In genomic region chr5:110751902-110752762, GRCh38 we compare ENCODE assay signal across 8 cellular contexts. TPM values are rescaled to one million over a fixed set of nuclear protein-coding genes. Genes with fewer than 3 reads are reported as not detected.
DNase-seq lines count a peak whose midpoint lies in the region; ATAC-seq and TF ChIP-seq lines count a peak whose summit lies in the region.

No MANE protein-coding gene starts in this region.

- H3K9me3 ChIP-seq in DND-41 (ENCODE audit: insufficient read depth, low read length, severe bottlenecking): no peaks in the 10 kb centered on the region

- no peak overlapping the region for H3K9ac ChIP-seq in DND-41 (ENCODE audit: low read depth, low read length)

- H3K4me3 Mint-ChIP-seq in activated naive CD8-positive, alpha-beta T cell treated with anti-CD3 and anti-CD28 coated beads, Interleukin-2, amount 10 ng/mL, durations not matched to agents 7 days and 5 days: peak overlapping the region; percentile 52

- intact Hi-C loops in posterior vena cava (cut with DNase I): no loop called here

- H3K79me2 ChIP-seq in DND-41 (ENCODE audit: insufficient read depth, low read length): no peaks in the 10 kb centered on the region

- no peaks in the 10 kb centered on the region for H3K9me3 Mint-ChIP-seq in activated naive CD8-positive, alpha-beta T cell treated with anti-CD3 and anti-CD28 coated beads, Interleukin-2, amount 10 ng/mL, durations not matched to agents 7 days and 5 days

- no peaks in the 10 kb centered on the region for H4K20me1 ChIP-seq in DND-41 (ENCODE audit: insufficient read depth, low read length)

- H2AFZ ChIP-seq in DND-41 (ENCODE audit: low read depth, low read length): no peak overlapping the region

- H3K4me1 ChIP-seq in DND-41 (ENCODE audit: insufficient read depth, low read length): no peaks in the 10 kb centered on the region

- H3K4me2 ChIP-seq in DND-41 (ENCODE audit: insufficient read depth, low read length): no peak overlapping the region

- no peaks in the 10 kb centered on the region for H3K27me3 ChIP-seq in DND-41 (ENCODE audit: insufficient read depth, low read length, poor library complexity)

- peaks cover 34% of the 10 kb centered on the region for H3K4me1 Mint-ChIP-seq in activated naive CD8-positive, alpha-beta T cell treated with anti-CD3 and anti-CD28 coated beads, Interleukin-2, amount 10 ng/mL, durations not matched to agents 7 days and 5 days

- H3K27me3 Mint-ChIP-seq in activated naive CD8-positive, alpha-beta T cell treated with anti-CD3 and anti-CD28 coated beads, Interleukin-2, amount 10 ng/mL, durations not matched to agents 7 days and 5 days: no peaks in the 10 kb centered on the region

- peak; percentile 79 for ATAC-seq in DND-41 (ENCODE audit: insufficient read depth, low read depth)
- peak; percentile 97 for ATAC-seq in GM19395 (IDR thresholded peaks at IDR 0.05; ENCODE audit: unreplicated experiment)
- ATAC-seq in HG03159 (IDR thresholded peaks at IDR 0.05; ENCODE audit: unreplicated experiment): peak; percentile 97
- ATAC-seq in activated naive CD8-positive, alpha-beta T cell treated with anti-CD3 and anti-CD28 coated beads, Interleukin-2, amount 10 ng/mL, durations not matched to agents 7 days and 5 days (ENCODE audit: low read depth): peak; percentile 93

- DNase-seq in DND-41 (no peak), cerebellar cortex (ENCODE audit: low spot score) (no peak), MV-4-11 (lab: John Stamatoyannopoulos, UW) (no peak), NCI-H2029 (lab: John Stamatoyannopoulos, UW) (no peak), posterior vena cava (ENCODE audit: low spot score) (no peak)
- DNase-seq in activated naive CD8-positive, alpha-beta T cell treated with anti-CD3 and anti-CD28 coated beads, Interleukin-2, amount 10 ng/mL, durations not matched to agents 7 days and 5 days: no peak

- H3K36me3 Mint-ChIP-seq in activated naive CD8-positive, alpha-beta T cell treated with anti-CD3 and anti-CD28 coated beads, Interleukin-2, amount 10 ng/mL, durations not matched to agents 7 days and 5 days: peaks cover 34% of the 10 kb centered on the region

- no peak for TF ChIP-seq CTCF in DND-41 (IDR thresholded peaks at IDR 0.05; ENCODE audit: borderline replicate concordance, extremely low read depth, low read length, poor library complexity, severe bottlenecking)

- no peak overlapping the region for H3K4me3 ChIP-seq in DND-41 (ENCODE audit: low read depth in 1 of 2, low read length in 2 of 2)

- POLR2A ChIA-PET in activated naive CD8-positive, alpha-beta T cell treated with anti-CD3 and anti-CD28 coated beads, Interleukin-2, amount 10 ng/mL, durations not matched to agents 7 days and 5 days (lab: Charles Lee): interaction anchor here (1.1 to 1.5 kb wide), 2 partner anchors 13 kb away, joined by 6 to 11 read pairs; partner anchors contain the start of gene SLC25A46

- peak overlapping the region; percentile 72 for H3K27ac Mint-ChIP-seq in activated naive CD8-positive, alpha-beta T cell treated with anti-CD3 and anti-CD28 coated beads, Interleukin-2, amount 10 ng/mL, durations not matched to agents 7 days and 5 days

- H3K27ac ChIP-seq in DND-41 (ENCODE audit: low read length): no peak overlapping the region

- peaks cover 59% of the 10 kb centered on the region for H3K36me3 ChIP-seq in DND-41 (ENCODE audit: insufficient read depth, low read length)

RNA-seq across cellular contexts. Expression of gene SLC25A46, which starts 13.3 kb away (rescaled TPM):
- 10 to 100 TPM; 41.2 to 45.6 TPM for total RNA-seq in activated naive CD8-positive, alpha-beta T cell treated with anti-CD3 and anti-CD28 coated beads, Interleukin-2, amount 10 ng/mL, durations not matched to agents 7 days and 5 days
- total RNA-seq in posterior vena cava: 10 to 100 TPM; 41.1 to 41.4 TPM

RNA-seq across cellular contexts. Expression of gene TMEM232, which starts 25.7 kb away (rescaled TPM):
- 1 to 10 TPM in 1 of 2 experiments, under 1 TPM in 1; 0.91 to 1.4 TPM for total RNA-seq in activated naive CD8-positive, alpha-beta T cell treated with anti-CD3 and anti-CD28 coated beads, Interleukin-2, amount 10 ng/mL, durations not matched to agents 7 days and 5 days
- 1 to 10 TPM; 2.4 to 2.5 TPM for total RNA-seq in posterior vena cava
